In the genomic region with DNA sequence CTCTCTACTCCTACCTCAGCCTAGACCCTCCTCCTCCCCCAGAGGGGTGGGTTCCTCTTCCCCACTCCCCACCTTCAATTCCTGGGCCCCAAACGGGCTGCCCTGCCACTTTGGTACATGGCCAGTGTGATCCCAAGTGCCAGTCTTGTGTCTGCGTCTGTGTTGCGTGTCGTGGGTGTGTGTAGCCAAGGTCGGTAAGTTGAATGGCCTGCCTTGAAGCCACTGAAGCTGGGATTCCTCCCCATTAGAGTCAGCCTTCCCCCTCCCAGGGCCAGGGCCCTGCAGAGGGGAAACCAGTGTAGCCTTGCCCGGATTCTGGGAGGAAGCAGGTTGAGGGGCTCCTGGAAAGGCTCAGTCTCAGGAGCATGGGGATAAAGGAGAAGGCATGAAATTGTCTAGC, we compare ENCODE assay signal across 1 cellular context.
TF ChIP-seq lines count a peak whose summit lies in the region.

No MANE protein-coding gene starts in this region.

TF ChIP-seq in IMR-90, 13 proteins besides CTCF, POLR2A, EP300 and RAD21:
- TF ChIP-seq RFX5 (IDR thresholded peaks at IDR 0.05; ENCODE audit: low read depth, low read length) (no peak), RCOR1 (IDR thresholded peaks at IDR 0.05; ENCODE audit: insufficient replicate concordance, low read length) (no peak), CEBPB (IDR thresholded peaks at IDR 0.05; ENCODE audit: low read depth, low read length) (no peak)
- TF ChIP-seq, protein P1, sequence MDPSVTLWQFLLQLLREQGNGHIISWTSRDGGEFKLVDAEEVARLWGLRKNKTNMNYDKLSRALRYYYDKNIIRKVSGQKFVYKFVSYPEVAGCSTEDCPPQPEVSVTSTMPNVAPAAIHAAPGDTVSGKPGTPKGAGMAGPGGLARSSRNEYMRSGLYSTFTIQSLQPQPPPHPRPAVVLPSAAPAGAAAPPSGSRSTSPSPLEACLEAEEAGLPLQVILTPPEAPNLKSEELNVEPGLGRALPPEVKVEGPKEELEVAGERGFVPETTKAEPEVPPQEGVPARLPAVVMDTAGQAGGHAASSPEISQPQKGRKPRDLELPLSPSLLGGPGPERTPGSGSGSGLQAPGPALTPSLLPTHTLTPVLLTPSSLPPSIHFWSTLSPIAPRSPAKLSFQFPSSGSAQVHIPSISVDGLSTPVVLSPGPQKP (IDR thresholded peaks at IDR 0.05; ENCODE audit: borderline replicate concordance, low read depth, low read length): no peak
